Comparison of ENCODE assay signal across 9 cellular contexts in the genomic region with DNA sequence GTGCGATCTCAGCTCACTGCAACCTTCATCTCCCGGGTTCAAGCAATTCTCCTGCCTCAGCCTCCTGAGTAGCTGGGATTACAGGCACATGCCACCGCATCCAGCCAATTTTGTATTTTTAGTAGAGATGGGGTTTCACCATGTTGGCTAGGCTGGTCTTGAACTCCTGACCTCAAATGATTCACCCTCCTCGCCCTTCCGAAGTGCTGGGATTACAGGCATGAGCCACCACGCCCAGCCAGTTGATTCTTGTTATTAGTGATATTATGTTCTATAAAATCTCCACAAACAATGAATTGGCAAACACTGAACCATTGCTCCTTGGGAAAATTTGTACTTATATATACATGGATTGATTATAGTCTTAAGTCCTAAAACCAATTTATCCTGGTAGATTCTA. TPM values are rescaled to one million over a fixed set of nuclear protein-coding genes. Genes with fewer than 3 reads are reported as not detected.
A peak's percentile ranks its signal among the peaks of the same experiment; 100 is the strongest.
DNase-seq lines count a peak whose midpoint lies in the region; ATAC-seq and TF ChIP-seq lines count a peak whose summit lies in the region.
"Not testable (repeated sequence)": the region's sequence is repeated elsewhere in the genome, so short reads cannot be mapped to it uniquely, and the experiment has no call there.
"Had no signal": no experiment of that assay in that cellular context is flagged by ENCODE, and none has a peak within 500 bp of the region (broad histone marks: within the 10 kb centered on the region; RNA-seq: fewer than 3 reads in every experiment).

No MANE protein-coding gene starts in this region.

- peaks cover 21% of the 10 kb centered on the region for H3K4me1 ChIP-seq in RWPE2 (ENCODE audit: insufficient read depth, poor library complexity, severe bottlenecking)

- not testable (repeated sequence) for TF ChIP-seq CTCF in RWPE2 (IDR thresholded peaks at IDR 0.05; ENCODE audit: poor library complexity, severe bottlenecking); MCF 10A (IDR thresholded peaks at IDR 0.05; ENCODE audit: unreplicated experiment)

- DNase-seq in ELR (ENCODE audit: low read depth) (peak; percentile 32), M059J (ENCODE audit: low read depth) (peak; percentile 28), MCF 10A (ENCODE audit: unreplicated experiment) (peak; percentile 47), fibroblast of gingiva (ENCODE audit: low read depth) (peak; percentile 8), myocyte (ENCODE audit: low read depth) (peak; percentile 54), stromal cell of bone marrow (ENCODE audit: low read depth) (peak; percentile 14)
- DNase-seq in RWPE2 (ENCODE audit: low spot score): not testable (repeated sequence)

- ATAC-seq in RWPE2 (ENCODE audit: low read depth): peak; percentile 20; the same call in 1 of the 3 replicates

- not testable (repeated sequence) for H3K9me3 ChIP-seq in RWPE2 (ENCODE audit: severe bottlenecking)

- not testable (repeated sequence) for H3K4me1 Mint-ChIP-seq in MCF 10A (ENCODE audit: insufficient read depth, unreplicated experiment)

- not testable (repeated sequence) for H3K9me3 Mint-ChIP-seq in MCF 10A (ENCODE audit: unreplicated experiment)

- H3K4me3 ChIP-seq in RWPE2 (ENCODE audit: severe bottlenecking): not testable (repeated sequence)

- BruUV-seq in MCF 10A (replicated peaks; lab: Mats Ljungman, UMichigan): not testable (repeated sequence)

- not testable (repeated sequence) for H3K27me3 Mint-ChIP-seq in MCF 10A (ENCODE audit: insufficient read depth, unreplicated experiment)

- H3K27ac Mint-ChIP-seq in MCF 10A (ENCODE audit: low read depth, unreplicated experiment): peak overlapping the region; percentile 27

- H3K36me3 Mint-ChIP-seq in MCF 10A (ENCODE audit: insufficient read depth, unreplicated experiment): not testable (repeated sequence)

- intact Hi-C loops in MCF 10A (cut with micrococcal nuclease): not testable (repeated sequence)

- CTCF ChIA-PET in MCF 10A (lab: Yijun Ruan, JAX): interaction anchor here (1.8 kb wide), 1 partner anchor 23 kb away, joined by 4 read pairs; a partner anchor contains a TSS

- H3K27me3 ChIP-seq in RWPE2 (ENCODE audit: insufficient read depth, poor library complexity, severe bottlenecking): not testable (repeated sequence)

- H3K27ac ChIP-seq in RWPE2 (ENCODE audit: poor library complexity, severe bottlenecking): not testable (repeated sequence)

- peaks cover 75% of the 10 kb centered on the region for H3K36me3 ChIP-seq in RWPE2 (ENCODE audit: low read depth)

- H3K4me3 Mint-ChIP-seq in MCF 10A (ENCODE audit: unreplicated experiment): not testable (repeated sequence)

- POLR2A ChIA-PET in MCF 10A (lab: Yijun Ruan, JAX): interaction anchor here (0.6 kb wide), 1 partner anchor 529 kb away, joined by 3 read pairs; no protein-coding TSS in a partner anchor

RNA-seq across cellular contexts. Expression of a gene that starts 22.5 kb away (rescaled TPM):
- 10.4 and 10.9 TPM in 2 replicates for total RNA-seq in M059J (2014; rRNA removed; shearing (Covaris generic))
- 6.8 and 9.9 TPM in 2 replicates for total RNA-seq in MCF 10A (2022)
- 12.5 and 15.6 TPM in 2 replicates for total RNA-seq in myocyte
- polyA plus RNA-seq in myocyte (2012): 5.2 TPM

RNA-seq across cellular contexts. Expression of a gene that starts 30.5 kb away (rescaled TPM):
- 17.4 and 27.8 TPM in 2 replicates for total RNA-seq in M059J (2014; rRNA removed; shearing (Covaris generic))
- total RNA-seq in MCF 10A (2022) (1.9 and 3.8 TPM in 2 replicates), myocyte (1.0 and 1.7 TPM in 2 replicates)
- polyA plus RNA-seq in myocyte (2012): 0.45 TPM

RNA-seq across cellular contexts. Expression of a gene that starts 35.4 kb away (rescaled TPM):
- 0.20 and 0.62 TPM in 2 replicates for total RNA-seq in M059J (2014; rRNA removed; shearing (Covaris generic))
- total RNA-seq in MCF 10A (2022) (0.35 and 0.52 TPM in 2 replicates), myocyte (4.9 and 6.1 TPM in 2 replicates)
- polyA plus RNA-seq in myocyte (2012): 3.1 TPM
- total RNA-seq: HT-29 had no signal
- polyA plus RNA-seq: HepG2 had no signal

RNA-seq across cellular contexts. Expression of a gene that starts 36.9 kb away (rescaled TPM):
- 71.6 and 93.3 TPM in 2 replicates for total RNA-seq in M059J (2014; rRNA removed; shearing (Covaris generic))
- total RNA-seq in MCF 10A (2022) (43.8 and 44.3 TPM in 2 replicates), myocyte (66.5 and 69.9 TPM in 2 replicates)
- polyA plus RNA-seq in myocyte (2012): 32.1 TPM

RNA-seq across cellular contexts. Expression of a gene that starts 37.1 kb away (rescaled TPM):
- total RNA-seq in M059J (2014; rRNA removed; shearing (Covaris generic)): 318 and 363 TPM in 2 replicates
- total RNA-seq in MCF 10A (2022): 257 and 299 TPM in 2 replicates
- 120 and 143 TPM in 2 replicates for total RNA-seq in myocyte
- polyA plus RNA-seq in myocyte (2012): 266 TPM
